ENCODE assay signal across 8 cellular contexts in genomic region chr17:64919289-64920025, GRCh38. TPM values are rescaled to one million over a fixed set of nuclear protein-coding genes. Genes with fewer than 3 reads are reported as not detected.
DNase-seq lines count a peak whose midpoint lies in the region; ATAC-seq lines count a peak whose summit lies in the region.
"Not testable (repeated sequence)": the region's sequence is repeated elsewhere in the genome, so short reads cannot be mapped to it uniquely, and the experiment has no call there.

Gene LRRC37A3 (minus strand): TSS chr17:64919478. CDS start chr17:64897257, 22,221 bp downstream.

- H3K4me1 ChIP-seq in BLaER1 treated with 17β-estradiol and CSF1 and Interleukin-3, amounts not matched to agents 10 nM and 100 nM = peaks cover 30 to 42% (median 35%) of the 10 kb centered on the region in 10 experiments

- ATAC-seq in GM19324 (IDR thresholded peaks at IDR 0.05; ENCODE audit: low FRiP score, unreplicated experiment) (peak; percentile 93), HG03460 (IDR thresholded peaks at IDR 0.05; ENCODE audit: unreplicated experiment) (peak; percentile 88)
- ATAC-seq in activated CD4-positive, alpha-beta T cell treated with anti-CD3 and anti-CD28 coated beads for 36 hours = peak; percentile 98

- intact Hi-C loops in activated CD4-positive, alpha-beta T cell treated with anti-CD3 and anti-CD28 coated beads for 36 hours (cut with DNase I, micrococcal nuclease) = loop anchor here (1.0 to 5.0 kb wide), 7 partner anchors 43 to 278 kb away; partner anchors contain the start of genes GNA13 (in 2 of the 2), RGS9 (in 1 of the 2) and SMURF2 (in 1 of the 2)

- peak within 1 kb of the TSS; percentile 70 for H3K27ac Mint-ChIP-seq in activated CD4-positive, alpha-beta T cell treated with anti-CD3 and anti-CD28 coated beads for 36 hours

- peak within 1 kb of the TSS; percentile 90 to 96 (median 92) for H3K27ac ChIP-seq in BLaER1 treated with 17β-estradiol and CSF1 and Interleukin-3, amounts not matched to agents 10 nM and 100 nM
- H3K27ac ChIP-seq in cingulate gyrus (ENCODE audit: low read depth, low read length) (peak within 1 kb of the TSS; percentile 83), layer of hippocampus (ENCODE audit: low read depth, low read length) (peak within 1 kb of the TSS; percentile 94)

- H3K9me3 Mint-ChIP-seq in activated CD4-positive, alpha-beta T cell treated with anti-CD3 and anti-CD28 coated beads for 36 hours (ENCODE audit: low read depth) = not testable (repeated sequence)

- H3K36me3 Mint-ChIP-seq in activated CD4-positive, alpha-beta T cell treated with anti-CD3 and anti-CD28 coated beads for 36 hours (ENCODE audit: low read depth) = not testable (repeated sequence)

- peak; percentile 98 for DNase-seq in NCI-H524 (lab: John Stamatoyannopoulos, UW)
- DNase-seq in activated CD4-positive, alpha-beta T cell treated with anti-CD3 and anti-CD28 coated beads for 36 hours = peak; percentile 98
- DNase-seq in stimulated activated CD4-positive, alpha-beta T cell treated with anti-CD3 and anti-CD28 coated beads, Interleukin-1b, Interleukin-23, amount 100 ng/mL, for 24 hours (ENCODE audit: low read depth in 4 of 4, low spot score in 1 of 4) = peak; percentile 97 to 99 (median 99)

- POLR2A ChIA-PET in activated CD4-positive, alpha-beta T cell treated with anti-CD3 and anti-CD28 coated beads for 36 hours (lab: Charles Lee) = not testable (repeated sequence)

- H4K20me1 ChIP-seq in BLaER1 treated with 17β-estradiol and CSF1 and Interleukin-3, amounts not matched to agents 10 nM and 100 nM = not testable (repeated sequence)

- H3K4me2 ChIP-seq in BLaER1 treated with 17β-estradiol and CSF1 and Interleukin-3, amounts not matched to agents 10 nM and 100 nM = peak within 1 kb of the TSS; percentile 65 to 93 (median 82)

- not testable (repeated sequence) for H3K4me1 Mint-ChIP-seq in activated CD4-positive, alpha-beta T cell treated with anti-CD3 and anti-CD28 coated beads for 36 hours

- CTCF ChIA-PET in activated CD4-positive, alpha-beta T cell treated with anti-CD3 and anti-CD28 coated beads for 36 hours (lab: Charles Lee) = interaction anchor here (0.9 to 1.5 kb wide), 3 partner anchors 19 to 197 kb away, joined by 4 to 5 read pairs (median 5); no protein-coding TSS in a partner anchor

- not testable (repeated sequence) for H3K27me3 Mint-ChIP-seq in activated CD4-positive, alpha-beta T cell treated with anti-CD3 and anti-CD28 coated beads for 36 hours

- not testable (repeated sequence) for H3K27me3 ChIP-seq in BLaER1 treated with 17β-estradiol and CSF1 and Interleukin-3, amounts not matched to agents 10 nM and 100 nM; layer of hippocampus (ENCODE audit: control insufficient read depth, insufficient read depth, low read length)

- peak within 1 kb of the TSS; percentile 89 to 96 (median 91) for H3K9ac ChIP-seq in BLaER1 treated with 17β-estradiol and CSF1 and Interleukin-3, amounts not matched to agents 10 nM and 100 nM

- H3K4me3 Mint-ChIP-seq in activated CD4-positive, alpha-beta T cell treated with anti-CD3 and anti-CD28 coated beads for 36 hours = peak within 1 kb of the TSS; percentile 73

- H3K36me3 ChIP-seq in BLaER1 treated with 17β-estradiol and CSF1 and Interleukin-3, amounts not matched to agents 10 nM and 100 nM = not testable (repeated sequence)

- H3K9me3 ChIP-seq in BLaER1 treated with 17β-estradiol and CSF1 and Interleukin-3, amounts not matched to agents 10 nM and 100 nM (replicated peaks in 1 of 11) = not testable (repeated sequence)

- peak within 1 kb of the TSS; percentile 67 to 80 (median 73) for H3K4me3 ChIP-seq in BLaER1 treated with 17β-estradiol and CSF1 and Interleukin-3, amounts not matched to agents 10 nM and 100 nM

RNA-seq across cellular contexts. Expression of gene LRRC37A3, which starts in this region (rescaled TPM):
- total RNA-seq in activated CD4-positive, alpha-beta T cell treated with anti-CD3 and anti-CD28 coated beads for 36 hours = 1 to 10 TPM; 2.6 to 3.3 TPM

Comparison
In these comparisons a context has a peak if more than half of its experiments do, and no peak if none do; other contexts are left out.
1. Peak in every context shown above with its lines: DNase-seq, ATAC-seq, H3K4me3 ChIP-seq and H3K27ac ChIP-seq.